ENCODE assay signal across 17 cellular contexts in genomic region chr10:88390041-88390440, GRCh38.
"Had no signal": no experiment of that assay in that cellular context is flagged by ENCODE, and none has a peak within 500 bp of the region (broad histone marks: within the 10 kb centered on the region; RNA-seq: fewer than 3 reads in every experiment).

No MANE protein-coding gene starts in this region.

- H3K27ac Mint-ChIP-seq: activated CD8-positive, alpha-beta T cell treated with anti-CD3 and anti-CD28 coated beads for 36 hours; activated T-cell treated with anti-CD3 and anti-CD28 coated beads, Interleukin-2, amount 50 U/mL, for 72 hours; memory B cell had no signal

- H3K9me3 Mint-ChIP-seq: activated CD8-positive, alpha-beta T cell treated with anti-CD3 and anti-CD28 coated beads for 36 hours; memory B cell had no signal

- ATAC-seq: activated CD8-positive, alpha-beta T cell treated with anti-CD3 and anti-CD28 coated beads for 36 hours; activated T-cell treated with anti-CD3 and anti-CD28 coated beads, Interleukin-2, amount 50 U/mL, for 72 hours; foreskin keratinocyte had no signal

- H3K9me3 ChIP-seq: prostate gland, sigmoid colon, suprapubic skin, upper lobe of right lung had no signal

- H3K27me3 ChIP-seq: ascending aorta, esophagus squamous epithelium, foreskin keratinocyte, heart left ventricle, sigmoid colon, suprapubic skin, upper lobe of right lung had no signal

- H3K27me3 Mint-ChIP-seq: activated CD8-positive, alpha-beta T cell treated with anti-CD3 and anti-CD28 coated beads for 36 hours; activated naive CD8-positive, alpha-beta T cell treated with anti-CD3 and anti-CD28 coated beads, Interleukin-2, amount 10 ng/mL, durations not matched to agents 7 days and 5 days; memory B cell had no signal

- H3K4me3 ChIP-seq: ascending aorta, esophagus squamous epithelium, heart left ventricle, prostate gland, sigmoid colon, suprapubic skin, upper lobe of right lung had no signal

- H3K4me3 Mint-ChIP-seq: activated CD8-positive, alpha-beta T cell treated with anti-CD3 and anti-CD28 coated beads for 36 hours; activated naive CD8-positive, alpha-beta T cell treated with anti-CD3 and anti-CD28 coated beads, Interleukin-2, amount 10 ng/mL, durations not matched to agents 7 days and 5 days; activated T-cell treated with anti-CD3 and anti-CD28 coated beads, Interleukin-2, amount 50 U/mL, for 72 hours; memory B cell; nephron had no signal

- H3K27ac ChIP-seq: ascending aorta, esophagus squamous epithelium, foreskin keratinocyte, prostate gland, sigmoid colon, suprapubic skin, upper lobe of right lung had no signal

- DNase-seq: activated naive CD8-positive, alpha-beta T cell treated with anti-CD3 and anti-CD28 coated beads, Interleukin-2, amount 10 ng/mL, durations not matched to agents 7 days and 5 days; activated T-cell treated with anti-CD3 and anti-CD28 coated beads, Interleukin-2, amount 50 U/mL, for 72 hours; esophagus squamous epithelium; islet precursor cell; occipital lobe; sigmoid colon; stimulated activated CD4-positive, alpha-beta T cell treated with anti-CD3 and anti-CD28 coated beads, Interleukin-2, amount 100 ng/mL, for 24 hours; T-helper 9 cell; upper lobe of right lung had no signal

- H3K4me1 ChIP-seq: prostate gland had no signal

- H3K36me3 ChIP-seq: ascending aorta, esophagus squamous epithelium, heart left ventricle, prostate gland, sigmoid colon, suprapubic skin, upper lobe of right lung had no signal
